ENCODE assay signal across 8 cellular contexts in genomic region chr3:170180107-170180951, GRCh38. TPM values are rescaled to one million over a fixed set of nuclear protein-coding genes. Genes with fewer than 3 reads are reported as not detected.
A peak's percentile ranks its signal among the peaks of the same experiment; 100 is the strongest.
DNase-seq lines count a peak whose midpoint lies in the region; ATAC-seq and TF ChIP-seq lines count a peak whose summit lies in the region.

No MANE protein-coding gene starts in this region.

- H3K27ac ChIP-seq in OCI-LY3 (ENCODE audit: low read length) (peak overlapping the region; percentile 74), thyroid gland (peak overlapping the region; percentile 97 to 98 (median 98))

- intact Hi-C loops in lower leg skin (cut with DNase I; ENCODE audit: low total_unique reads), result no loop called here
- intact Hi-C loops in thyroid gland (cut with DNase I), result no loop called here

- H3K27me3 ChIP-seq in OCI-LY3 (ENCODE audit: low read depth, low read length), result no peaks in the 10 kb centered on the region
- H3K27me3 ChIP-seq in thyroid gland, result no peaks in the 10 kb centered on the region

- H3K4me3 ChIP-seq in OCI-LY3 (ENCODE audit: low read length) (peak overlapping the region; percentile 80), lower leg skin (ENCODE audit: low read depth, poor library complexity, severe bottlenecking) (peak overlapping the region; percentile 92), thyroid gland (replicated peaks in 1 of 3) (peak overlapping the region; percentile 68 to 95 (median 81))

- H3K9me3 Mint-ChIP-seq in central memory CD8-positive, alpha-beta T cell, result no peaks in the 10 kb centered on the region

- H3K4me1 ChIP-seq in OCI-LY3 (ENCODE audit: low read length), result peaks cover 18% of the 10 kb centered on the region
- H3K4me1 ChIP-seq in thyroid gland, result peaks cover 13 to 18% of the 10 kb centered on the region in 2 donors

- peaks cover 16% of the 10 kb centered on the region for H3K36me3 ChIP-seq in OCI-LY3 (replicated peaks; ENCODE audit: low read depth, low read length)
- peaks cover 17 to 19% of the 10 kb centered on the region in 2 donors for H3K36me3 ChIP-seq in thyroid gland

- peak overlapping the region; percentile 92 for H3K4me2 ChIP-seq in OCI-LY3 (ENCODE audit: low read length)

- peaks cover 39% of the 10 kb centered on the region for H3K4me1 Mint-ChIP-seq in central memory CD8-positive, alpha-beta T cell

- TF ChIP-seq CTCF in OCI-LY3 (IDR thresholded peaks at IDR 0.05; ENCODE audit: low read depth, low read length), result no peak
- TF ChIP-seq CTCF in lower leg skin (IDR thresholded peaks at IDR 0.05), result no peak
- TF ChIP-seq CTCF in thyroid gland (IDR thresholded peaks at IDR 0.05), result no peak

- DNase-seq in stimulated activated CD4-positive, alpha-beta T cell treated with anti-CD3 and anti-CD28 coated beads, Interleukin-15, amount 100 ng/mL, for 24 hours, result peak; percentile 12
- no peak for DNase-seq in stimulated activated CD4-positive, alpha-beta T cell treated with anti-CD3 and anti-CD28 coated beads, Interleukin-1b, Interleukin-23, amount 100 ng/mL, for 48 hours
- DNase-seq in central memory CD8-positive, alpha-beta T cell (ENCODE audit: low spot score in 2 of 2), result no peak
- no peak for DNase-seq in lower leg skin (ENCODE audit: low spot score in 2 of 2)
- peak; percentile 17 to 18 for DNase-seq in thyroid gland
- DNase-seq in NCI-H510A treated with DMSO at 0.1 percent for 48 hours (lab: John Stamatoyannopoulos, UW), result no peak

- H3K36me3 Mint-ChIP-seq in central memory CD8-positive, alpha-beta T cell (ENCODE audit: insufficient read depth), result peaks cover 49% of the 10 kb centered on the region

- H4K20me1 ChIP-seq in OCI-LY3 (ENCODE audit: insufficient read depth, low read length), result peaks cover 18% of the 10 kb centered on the region; the same call in 1 of the 2 replicates

- peak; percentile 23 for ATAC-seq in HG02870 (IDR thresholded peaks at IDR 0.05; ENCODE audit: unreplicated experiment)
- peak; percentile 34 for ATAC-seq in central memory CD8-positive, alpha-beta T cell (replicated peaks; ENCODE audit: extremely low read depth, poor library complexity, severe bottlenecking)

- peaks cover 32% of the 10 kb centered on the region for H3K79me2 ChIP-seq in OCI-LY3 (ENCODE audit: low read length)

- H3K27me3 Mint-ChIP-seq in central memory CD8-positive, alpha-beta T cell, result no peaks in the 10 kb centered on the region

- H3K4me3 Mint-ChIP-seq in central memory CD8-positive, alpha-beta T cell, result peak overlapping the region; percentile 97

- WGBS in lower leg skin, 2 donors, result 13 to 16% methylated on average over 16 of the region's 16 CpGs
- WGBS in thyroid gland, 2 donors, result 12 to 14% methylated on average over 15 to 16 of the region's 16 CpGs

- H3K27ac Mint-ChIP-seq in central memory CD8-positive, alpha-beta T cell (ENCODE audit: low read depth), result peak overlapping the region; percentile 98

- TF ChIP-seq POLR2A in lower leg skin (IDR thresholded peaks at IDR 0.05), result no peak
- TF ChIP-seq POLR2A in thyroid gland (IDR thresholded peaks at IDR 0.05), result no peak

- H3K9me3 ChIP-seq in OCI-LY3 (ENCODE audit: insufficient read depth, low read length) (no peaks in the 10 kb centered on the region), thyroid gland (no peaks in the 10 kb centered on the region)

- peak overlapping the region; percentile 4; the same call in 1 of the 2 replicates for H2AFZ ChIP-seq in OCI-LY3 (ENCODE audit: low read depth, low read length)

- peak overlapping the region; percentile 89 for H3K9ac ChIP-seq in OCI-LY3 (ENCODE audit: low read length)

RNA-seq across cellular contexts. Expression of gene PHC3, which starts 1.2 kb away (rescaled TPM):
- total RNA-seq in lower leg skin (10 to 100 TPM; 31.9 to 47.6 (median 45.5) TPM), thyroid gland (100 to 1,000 TPM in 2 of 4 donors, 10 to 100 TPM in 2; 73.1 to 128 (median 93.7) TPM)

RNA-seq across cellular contexts. Expression of gene PRKCI, which starts 41.9 kb away (rescaled TPM):
- 100 to 1,000 TPM in 1 of 4 donors, 10 to 100 TPM in 3; 38.6 to 123 (median 50.2) TPM for total RNA-seq in lower leg skin
- 10 to 100 TPM; 74.9 to 85.0 (median 76.6) TPM for total RNA-seq in thyroid gland

Comparison
In these comparisons a context has a peak if more than half of its experiments do, and no peak if none do; other contexts are left out.
1. DNase-seq: peak in stimulated activated CD4-positive, alpha-beta T cell treated with anti-CD3 and anti-CD28 coated beads, Interleukin-15, amount 100 ng/mL, for 24 hours (single experiment) and thyroid gland (2 of 2); none in stimulated activated CD4-positive, alpha-beta T cell treated with anti-CD3 and anti-CD28 coated beads, Interleukin-1b, Interleukin-23, amount 100 ng/mL, for 48 hours (single experiment), central memory CD8-positive, alpha-beta T cell (0 of 2), lower leg skin (0 of 2) and NCI-H510A treated with DMSO at 0.1 percent for 48 hours (single experiment).
2. Peak in every context shown above with its lines, with median percentiles within 50 percentile points of each other: H3K4me3 ChIP-seq.